1 cellular context compared by ENCODE assay signal in the genomic region with DNA sequence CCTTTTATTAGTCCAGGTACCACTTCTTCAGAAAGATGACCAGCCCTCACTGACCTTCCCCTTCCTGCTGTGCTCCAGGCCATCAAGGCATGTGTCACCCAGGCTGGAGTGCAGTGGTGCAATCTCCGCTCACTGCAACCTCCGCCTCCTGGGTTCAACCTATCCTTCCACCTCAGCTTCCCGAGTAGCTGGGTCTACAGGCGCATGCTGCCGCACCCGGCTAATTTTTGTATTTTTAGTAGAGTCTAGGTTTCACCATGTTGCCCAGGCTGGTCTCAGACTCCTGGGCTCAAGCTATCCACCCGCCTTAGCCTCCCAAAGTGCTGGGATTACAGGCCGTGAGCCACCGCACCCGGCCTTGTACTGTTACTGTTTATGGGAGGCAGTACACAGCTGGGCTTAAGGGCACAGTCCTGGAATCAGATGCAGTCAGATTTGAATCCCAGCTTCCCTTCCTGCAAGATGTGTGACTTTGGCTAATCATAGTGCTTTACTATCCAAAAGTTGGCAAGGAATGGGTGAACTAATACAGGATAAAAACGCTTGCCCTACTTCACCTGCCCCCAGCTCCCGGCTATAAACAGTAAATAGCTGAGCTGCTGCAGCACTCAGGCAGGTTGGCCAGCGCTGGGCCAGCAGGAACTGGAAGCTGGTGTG.
TF ChIP-seq lines count a peak whose summit lies in the region.

No MANE protein-coding gene starts in this region.

TF ChIP-seq in IMR-90, 13 proteins besides CTCF, POLR2A, EP300 and RAD21:
- TF ChIP-seq FOS (IDR thresholded peaks at IDR 0.05; ENCODE audit: low read depth, low read length) (no peak), MAZ (IDR thresholded peaks at IDR 0.05; ENCODE audit: borderline replicate concordance, low read depth, low read length) (no peak), CHD1 (IDR thresholded peaks at IDR 0.05; ENCODE audit: low read depth, low read length) (no peak)
